Comparison of ENCODE assay signal across 2 cellular contexts in the genomic region with DNA sequence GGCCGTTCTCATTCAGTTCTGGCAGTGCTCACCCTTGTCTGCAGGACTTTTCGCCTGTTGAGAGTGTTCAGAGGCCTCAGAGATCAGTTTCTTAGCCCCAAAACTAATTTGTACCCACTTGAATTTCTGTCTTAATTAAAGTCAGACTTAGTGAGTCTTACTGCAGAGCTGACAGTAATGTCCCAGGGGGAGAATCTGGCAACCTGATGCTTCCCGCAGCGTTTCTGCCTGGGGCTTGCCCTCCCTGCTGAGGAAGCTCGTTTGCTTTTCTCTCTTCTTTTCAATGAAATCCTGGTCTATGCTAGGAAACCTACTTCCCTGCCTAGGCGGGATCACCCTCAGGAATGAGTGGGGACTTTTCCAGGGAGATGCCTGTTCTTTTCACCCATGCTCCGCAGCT.
TF ChIP-seq lines count a peak whose summit lies in the region.

No MANE protein-coding gene starts in this region.

TF ChIP-seq in HepG2, 621 proteins besides CTCF, POLR2A, EP300 and RAD21:
- TF ChIP-seq TEAD3 (CRISPR knock-in tag; optimal IDR thresholded peaks at IDR 0.05; ENCODE audit: borderline replicate concordance) (no peak), KLF11 (CRISPR knock-in tag; IDR thresholded peaks at IDR 0.05) (no peak), CENPX (CRISPR knock-in tag; IDR thresholded peaks at IDR 0.05) (no peak), ZFY (CRISPR knock-in tag; IDR thresholded peaks at IDR 0.05) (0 out of 2 replicates have a peak, but pooled peaks have one; percentile 12), EHMT2 (IDR thresholded peaks at IDR 0.05; ENCODE audit: borderline replicate concordance, low read depth, low read length) (no peak), ZSCAN9 (CRISPR knock-in tag; IDR thresholded peaks at IDR 0.05; ENCODE audit: borderline replicate concordance) (no peak)
- TF ChIP-seq, protein P1, sequence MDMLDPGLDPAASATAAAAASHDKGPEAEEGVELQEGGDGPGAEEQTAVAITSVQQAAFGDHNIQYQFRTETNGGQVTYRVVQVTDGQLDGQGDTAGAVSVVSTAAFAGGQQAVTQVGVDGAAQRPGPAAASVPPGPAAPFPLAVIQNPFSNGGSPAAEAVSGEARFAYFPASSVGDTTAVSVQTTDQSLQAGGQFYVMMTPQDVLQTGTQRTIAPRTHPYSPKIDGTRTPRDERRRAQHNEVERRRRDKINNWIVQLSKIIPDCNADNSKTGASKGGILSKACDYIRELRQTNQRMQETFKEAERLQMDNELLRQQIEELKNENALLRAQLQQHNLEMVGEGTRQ (IDR thresholded peaks at IDR 0.05; ENCODE audit: low read depth, low read length), result 0 out of 2 replicates have a peak, but pooled peaks have one; percentile 1
- TF ChIP-seq, protein P1 (CRISPR knock-in tag; IDR thresholded peaks at IDR 0.05; ENCODE audit: borderline replicate concordance), result no peak
- TF ChIP-seq, protein P2, sequence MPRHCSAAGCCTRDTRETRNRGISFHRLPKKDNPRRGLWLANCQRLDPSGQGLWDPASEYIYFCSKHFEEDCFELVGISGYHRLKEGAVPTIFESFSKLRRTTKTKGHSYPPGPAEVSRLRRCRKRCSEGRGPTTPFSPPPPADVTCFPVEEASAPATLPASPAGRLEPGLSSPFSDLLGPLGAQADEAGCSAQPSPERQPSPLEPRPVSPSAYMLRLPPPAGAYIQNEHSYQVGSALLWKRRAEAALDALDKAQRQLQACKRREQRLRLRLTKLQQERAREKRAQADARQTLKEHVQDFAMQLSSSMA (CRISPR knock-in tag; IDR thresholded peaks at IDR 0.05), result no peak

TF ChIP-seq in K562, 482 proteins besides CTCF, POLR2A, EP300 and RAD21:
- TF ChIP-seq SMARCC2 (IDR thresholded peaks at IDR 0.05; ENCODE audit: low read depth) (no peak), CEBPG (CRISPR knock-in tag; IDR thresholded peaks at IDR 0.05) (0 out of 2 replicates have a peak, but pooled peaks have one; percentile 2), CEBPG (tag; conservative IDR thresholded peaks at IDR 0.05 in 1 of 2, IDR thresholded peaks at IDR 0.05 in 1 of 2) (no peak)
